Comparison of ENCODE assay signal across 19 cellular contexts in genomic region chr1:153394391-153394790, GRCh38. TPM values are rescaled to one million over a fixed set of nuclear protein-coding genes. Genes with fewer than 3 reads are reported as not detected.
DNase-seq lines count a peak whose midpoint lies in the region; ATAC-seq and TF ChIP-seq lines count a peak whose summit lies in the region.
"Had no signal": no experiment of that assay in that cellular context is flagged by ENCODE, and none has a peak within 500 bp of the region (broad histone marks: within the 10 kb centered on the region; RNA-seq: fewer than 3 reads in every experiment).

No MANE protein-coding gene starts in this region.

- H3K9me2 ChIP-seq in GM23338 (ENCODE audit: insufficient read depth): no peaks in the 10 kb centered on the region

- no peaks in the 10 kb centered on the region; a peak in 1 of 22 replicates for H3K36me3 ChIP-seq in BLaER1 treated with 17β-estradiol and CSF1 and Interleukin-3, amounts not matched to agents 10 nM and 100 nM
- H3K36me3 ChIP-seq in WERI-Rb-1: no peaks in the 10 kb centered on the region
- H3K36me3 ChIP-seq in esophagus squamous epithelium: no peaks in the 10 kb centered on the region
- no peaks in the 10 kb centered on the region for H3K36me3 ChIP-seq in spleen
- no peaks in the 10 kb centered on the region for H3K36me3 ChIP-seq in GM23338 (ENCODE audit: insufficient read depth)

- H3K9me3 ChIP-seq in BLaER1 treated with 17β-estradiol and CSF1 and Interleukin-3, amounts not matched to agents 10 nM and 100 nM (replicated peaks in 1 of 11): no peaks in the 10 kb centered on the region
- H3K9me3 ChIP-seq in WERI-Rb-1 (ENCODE audit: severe bottlenecking) (no peaks in the 10 kb centered on the region), esophagus squamous epithelium (no peaks in the 10 kb centered on the region), spleen (no peaks in the 10 kb centered on the region)

- H3K9me3 Mint-ChIP-seq in GM23338: no peaks in the 10 kb centered on the region
- H3K9me3 Mint-ChIP-seq: HFFc6 had no signal

- TF ChIP-seq POLR2A in esophagus squamous epithelium (IDR thresholded peaks at IDR 0.05): no peak
- TF ChIP-seq POLR2A in spleen (IDR thresholded peaks at IDR 0.05): no peak

- 86 to 89% methylated on average over 4 to 5 of the region's 5 CpGs for WGBS in esophagus squamous epithelium, 2 donors
- WGBS in spleen, 5 donors: 72 to 88% (median 75%) methylated on average over 5 of the region's 5 CpGs

- DNase-seq in WERI-Rb-1 (peak; percentile 7), esophagus squamous epithelium (lab: John Stamatoyannopoulos, UW) (no peak), spleen (no peak), C1 segment of cervical spinal cord (lab: John Stamatoyannopoulos, UW) (no peak), GM23338 (ENCODE audit: low spot score) (no peak)
- no peak for DNase-seq in stimulated activated CD4-positive, alpha-beta T cell treated with anti-CD3 and anti-CD28 coated beads, Interleukin-2, amount 100 ng/mL, for 24 hours
- DNase-seq: 8988T; AML-193; CD4-positive, alpha-beta memory T cell; COR-L47; DMS153; DMS79 treated with DMSO at 0.1 percent for 48 hours; EL had no signal

- H3K4me3 Mint-ChIP-seq in GM23338: no peak overlapping the region
- H3K4me3 Mint-ChIP-seq: CD4-positive, alpha-beta memory T cell; HFFc6 had no signal

- no peaks in the 10 kb centered on the region for H4K20me1 ChIP-seq in BLaER1 treated with 17β-estradiol and CSF1 and Interleukin-3, amounts not matched to agents 10 nM and 100 nM
- H4K20me1 ChIP-seq in GM23338 (replicated peaks; ENCODE audit: insufficient read depth): no peaks in the 10 kb centered on the region

- H3K27me3 Mint-ChIP-seq in GM23338 (ENCODE audit: insufficient read depth, low read depth, poor library complexity): peaks cover 2% of the 10 kb centered on the region

- intact Hi-C loops in esophagus squamous epithelium (cut with DNase I): no loop called here
- intact Hi-C loops in spleen (cut with DNase I; ENCODE audit: low total_unique reads): no loop called here

- no peaks in the 10 kb centered on the region for H3F3A ChIP-seq in GM23338 (replicated peaks; ENCODE audit: low read depth)

- peaks cover 2% of the 10 kb centered on the region; the same call in 1 of the 3 replicates for H3K4me1 Mint-ChIP-seq in GM23338

- H3K36me3 Mint-ChIP-seq in GM23338 (ENCODE audit: low read depth): no peaks in the 10 kb centered on the region
- H3K36me3 Mint-ChIP-seq: CD4-positive, alpha-beta memory T cell had no signal

- TF ChIP-seq CTCF in WERI-Rb-1 (IDR thresholded peaks at IDR 0.05; ENCODE audit: low read depth, low read length): no peak
- no peak for TF ChIP-seq CTCF in esophagus squamous epithelium (IDR thresholded peaks at IDR 0.05)
- no peak for TF ChIP-seq CTCF in spleen (IDR thresholded peaks at IDR 0.05 in 8 of 11, conservative IDR thresholded peaks at IDR 0.05 in 3 of 11)
- no peak for TF ChIP-seq CTCF in GM23338 (conservative IDR thresholded peaks at IDR 0.05; ENCODE audit: low read depth in 2 of 2)

- no peak overlapping the region for H2AFZ ChIP-seq in GM23338

- ATAC-seq in GM23338 (no peak), HG02938 (IDR thresholded peaks at IDR 0.05; ENCODE audit: unreplicated experiment) (no peak)

- 0 out of 22 replicates have a peak overlapping the region, but pooled peaks of 1 of the 11 experiments have one; percentile 41 for H3K27ac ChIP-seq in BLaER1 treated with 17β-estradiol and CSF1 and Interleukin-3, amounts not matched to agents 10 nM and 100 nM
- H3K27ac ChIP-seq in WERI-Rb-1: no peak overlapping the region
- peak overlapping the region; percentile 24 to 90 (median 80) for H3K27ac ChIP-seq in esophagus squamous epithelium
- peak overlapping the region in 6 of 8 donors; percentile 75 to 95 (median 88) for H3K27ac ChIP-seq in spleen
- no peak overlapping the region for H3K27ac ChIP-seq in GM23338 (ENCODE audit: low read depth)
- H3K27ac ChIP-seq: C4-2B had no signal

- H3K4me3 ChIP-seq in BLaER1 treated with 17β-estradiol and CSF1 and Interleukin-3, amounts not matched to agents 10 nM and 100 nM: no peak overlapping the region
- H3K4me3 ChIP-seq in WERI-Rb-1 (ENCODE audit: low read depth, low read length) (no peak overlapping the region), esophagus squamous epithelium (no peak overlapping the region), spleen (peak overlapping the region in 1 of 8 donors; percentile 65), GM23338 (no peak overlapping the region)

- no peak overlapping the region for H3K27ac Mint-ChIP-seq in GM23338
- H3K27ac Mint-ChIP-seq: CD4-positive, alpha-beta memory T cell; HFFc6 had no signal

- no peaks in the 10 kb centered on the region for H3K79me2 ChIP-seq in GM23338 (replicated peaks; ENCODE audit: insufficient read depth)

- H3K4me2 ChIP-seq in BLaER1 treated with 17β-estradiol and CSF1 and Interleukin-3, amounts not matched to agents 10 nM and 100 nM: peak overlapping the region; percentile 63 to 95 (median 72)
- no peak overlapping the region for H3K4me2 ChIP-seq in GM23338

- peaks cover 40 to 100% (median 89%) of the 10 kb centered on the region in 10 experiments for H3K4me1 ChIP-seq in BLaER1 treated with 17β-estradiol and CSF1 and Interleukin-3, amounts not matched to agents 10 nM and 100 nM
- peaks cover 20 to 68% (median 21%) of the 10 kb centered on the region in 3 donors for H3K4me1 ChIP-seq in esophagus squamous epithelium
- H3K4me1 ChIP-seq in spleen: peaks cover 0 to 23% (median 0%) of the 10 kb centered on the region in 6 donors
- H3K4me1 ChIP-seq in GM23338 (ENCODE audit: insufficient read depth): no peaks in the 10 kb centered on the region

- no peaks in the 10 kb centered on the region for H3K27me3 ChIP-seq in BLaER1 treated with 17β-estradiol and CSF1 and Interleukin-3, amounts not matched to agents 10 nM and 100 nM
- H3K27me3 ChIP-seq in WERI-Rb-1 (ENCODE audit: insufficient read depth, low read depth, severe bottlenecking): peaks cover 100% of the 10 kb centered on the region
- peaks cover 0 to 33% (median 0%) of the 10 kb centered on the region in 4 donors for H3K27me3 ChIP-seq in esophagus squamous epithelium
- H3K27me3 ChIP-seq in spleen (replicated peaks in 1 of 7): peaks cover 0 to 75% (median 0%) of the 10 kb centered on the region in 7 donors
- H3K27me3 ChIP-seq in GM23338 (ENCODE audit: insufficient read depth): no peaks in the 10 kb centered on the region

- no peak overlapping the region for H3K9ac ChIP-seq in BLaER1 treated with 17β-estradiol and CSF1 and Interleukin-3, amounts not matched to agents 10 nM and 100 nM

TF ChIP-seq in GM23338, 12 proteins besides CTCF, POLR2A, EP300 and RAD21 (continues in another document):
- TF ChIP-seq ZNF114 (CRISPR knock-in tag; IDR thresholded peaks at IDR 0.05) (no peak), CREB1 (CRISPR knock-in tag; IDR thresholded peaks at IDR 0.05; ENCODE audit: low read depth) (no peak), POLR2AphosphoS5 (IDR thresholded peaks at IDR 0.05; ENCODE audit: low read depth) (no peak), JUNB (IDR thresholded peaks at IDR 0.05; ENCODE audit: unreplicated experiment) (no peak), ETS1 (IDR thresholded peaks at IDR 0.05) (no peak)

RNA-seq across cellular contexts. Expression of gene S100A8, which starts 3.5 kb away (rescaled TPM):
- total RNA-seq in esophagus squamous epithelium (over 10,000 TPM in 3 of 4 donors, 1,000 to 10,000 TPM in 1; 4,308 to 17,245 (median 15,998) TPM), spleen (1,000 to 10,000 TPM in 6 of 7 donors, 100 to 1,000 TPM in 1; 983 to 7,676 (median 1,629) TPM)
- polyA plus RNA-seq in spleen (1,000 to 10,000 TPM in 2 of 3 donors, 100 to 1,000 TPM in 1; 756 to 2,335 (median 1,287) TPM), GM23338 (2016; fragmentation: Nextera tagmentation; extraction: Ambion mirVana) (not detected in 2 replicates)
- not detected in 2 replicates for total RNA-seq in GM23338 (2014; rRNA removed; shearing (Covaris generic))
- total RNA-seq: H1, HepG2, HFFc6 had no signal
- polyA plus RNA-seq: H1, HepG2 had no signal

RNA-seq across cellular contexts. Expression of gene S100A12, which starts 19.0 kb away (rescaled TPM):
- total RNA-seq in esophagus squamous epithelium: 100 to 1,000 TPM in 1 of 4 donors, 10 to 100 TPM in 3; 16.2 to 154 (median 49.0) TPM
- total RNA-seq in spleen: 1,000 to 10,000 TPM in 1 of 7 donors, 100 to 1,000 TPM in 6; 138 to 1,354 (median 270) TPM
- polyA plus RNA-seq in spleen: 100 to 1,000 TPM; 126 to 567 (median 139) TPM
- not detected in 2 replicates for total RNA-seq in GM23338 (2014; rRNA removed; shearing (Covaris generic))
- polyA plus RNA-seq in GM23338 (2016; fragmentation: Nextera tagmentation; extraction: Ambion mirVana): not detected in 2 replicates
- total RNA-seq: CD4-positive, alpha-beta memory T cell; H1; HepG2; HFFc6 had no signal
- polyA plus RNA-seq: H1, HepG2 had no signal

RNA-seq across cellular contexts. Expression of gene S100A7A, which starts 21.9 kb away (rescaled TPM):
- total RNA-seq in esophagus squamous epithelium: 10 to 100 TPM in 1 of 4 donors, 1 to 10 TPM in 2, not detected in 1; 6.7 to 72.9 (median 8.1) TPM
- not detected for total RNA-seq in spleen
- polyA plus RNA-seq in spleen: not detected
- total RNA-seq in GM23338 (2014; rRNA removed; shearing (Covaris generic)): not detected in 2 replicates
- not detected in 2 replicates for polyA plus RNA-seq in GM23338 (2016; fragmentation: Nextera tagmentation; extraction: Ambion mirVana)
- total RNA-seq: CD4-positive, alpha-beta memory T cell; H1; HepG2; HFFc6 had no signal
- polyA plus RNA-seq: CD4-positive, alpha-beta memory T cell; H1; HepG2 had no signal

RNA-seq across cellular contexts. Expression of gene S100A9, which starts 36.7 kb away (rescaled TPM):
- total RNA-seq in esophagus squamous epithelium (over 10,000 TPM; 15,145 to 90,256 (median 57,331) TPM), spleen (1,000 to 10,000 TPM in 6 of 7 donors, 100 to 1,000 TPM in 1; 961 to 6,984 (median 2,755) TPM)
- polyA plus RNA-seq in spleen (1,000 to 10,000 TPM in 2 of 3 donors, 100 to 1,000 TPM in 1; 947 to 4,509 (median 1,446) TPM), GM23338 (2016; fragmentation: Nextera tagmentation; extraction: Ambion mirVana) (not detected in 2 replicates)
- total RNA-seq in GM23338 (2014; rRNA removed; shearing (Covaris generic)): not detected in 2 replicates
- total RNA-seq: H1, HFFc6 had no signal
- polyA plus RNA-seq: H1 had no signal

RNA-seq across cellular contexts. Expression of gene PGLYRP4, which starts 45.8 kb away (rescaled TPM):
- total RNA-seq in esophagus squamous epithelium: 10 to 100 TPM in 1 of 4 donors, 1 to 10 TPM in 3; 4.2 to 15.1 (median 6.9) TPM
- not detected for total RNA-seq in spleen
- polyA plus RNA-seq in spleen: under 1 TPM in 1 of 3 donors, not detected in 2; 0.18 TPM
- total RNA-seq in GM23338 (2014; rRNA removed; shearing (Covaris generic)): not detected in 2 replicates
- not detected in 2 replicates for polyA plus RNA-seq in GM23338 (2016; fragmentation: Nextera tagmentation; extraction: Ambion mirVana)
- total RNA-seq: CD4-positive, alpha-beta memory T cell; H1; HepG2; HFFc6 had no signal
- polyA plus RNA-seq: CD4-positive, alpha-beta memory T cell; H1; HepG2 had no signal

Comparison
In these comparisons a context has a peak if more than half of its experiments do, and no peak if none do; other contexts are left out.
1. H3K27ac ChIP-seq: peak in esophagus squamous epithelium (4 of 4) and spleen (6 of 8); none in WERI-Rb-1 (single experiment) and GM23338 (single experiment).
2. RNA of gene S100A8, which starts 3.5 kb away (total RNA-seq): 4,308 to 17,245 TPM in esophagus squamous epithelium and 983 to 7,676 TPM in spleen; not detected in GM23338; every median in the first group is over 100 times any median in the second.
3. RNA of gene S100A12, which starts 19.0 kb away (total RNA-seq): 138 to 1,354 TPM in spleen and 16.2 to 154 TPM in esophagus squamous epithelium; not detected in GM23338; every median in the first group is over 10 times any median in the second.